Comparison of ENCODE assay signal across 9 cellular contexts in the genomic region with DNA sequence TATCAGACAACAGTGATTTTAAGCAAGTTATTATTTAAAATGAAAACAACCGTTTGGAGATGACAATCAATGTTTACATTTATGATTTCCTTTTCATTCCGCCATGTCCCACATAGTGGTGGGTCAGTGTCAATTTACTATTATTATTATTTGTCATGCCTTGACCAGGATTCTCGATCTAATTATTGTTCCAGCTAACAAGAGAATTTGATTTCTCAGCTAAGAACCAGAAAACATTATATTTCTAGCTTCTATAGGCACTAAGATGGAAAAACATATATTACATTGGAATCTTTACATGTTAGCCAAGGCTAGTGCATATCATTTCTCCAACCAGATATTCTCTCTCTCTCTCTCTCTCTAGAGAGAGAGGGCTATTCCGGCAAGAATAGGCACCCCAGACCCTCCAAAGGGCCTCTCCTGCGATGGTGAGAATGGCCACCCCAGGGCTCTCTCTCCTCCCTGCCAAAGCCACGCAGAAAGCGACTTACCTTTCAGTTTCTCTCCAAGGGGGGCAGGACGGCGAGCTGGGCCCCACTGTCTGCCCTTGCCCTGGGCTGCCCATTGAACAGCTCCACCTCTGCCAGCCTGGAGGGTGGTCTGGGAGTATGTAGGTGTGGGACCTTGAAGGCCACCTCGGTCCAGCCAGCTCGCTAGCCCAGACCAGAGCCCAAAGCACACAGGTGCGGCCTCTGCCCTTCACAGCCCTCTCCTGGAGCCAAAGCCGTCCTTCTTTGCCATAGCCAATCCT. TPM values are rescaled to one million over a fixed set of nuclear protein-coding genes. Genes with fewer than 3 reads are reported as not detected.
A peak's percentile ranks its signal among the peaks of the same experiment; 100 is the strongest.
DNase-seq lines count a peak whose midpoint lies in the region; ATAC-seq and TF ChIP-seq lines count a peak whose summit lies in the region.
"Had no signal": no experiment of that assay in that cellular context is flagged by ENCODE, and none has a peak within 500 bp of the region (broad histone marks: within the 10 kb centered on the region; RNA-seq: fewer than 3 reads in every experiment).

No MANE protein-coding gene starts in this region.

- no peaks in the 10 kb centered on the region for H3K36me3 Mint-ChIP-seq in activated T-cell treated with anti-CD3 and anti-CD28 coated beads, Interleukin-2, amount 50 U/mL, for 24 hours (ENCODE audit: low read depth)

- H3K27ac ChIP-seq in SJCRH30 (peak overlapping the region; percentile 25; the same call in 1 of the 2 replicates), transverse colon (peak overlapping the region; percentile 95 to 99 (median 98))
- H3K27ac ChIP-seq: neutrophil had no signal

- no peak for DNase-seq in activated T-cell treated with anti-CD3 and anti-CD28 coated beads, Interleukin-2, amount 50 U/mL, for 24 hours
- DNase-seq in activated T-cell treated with anti-CD3 and anti-CD28 coated beads for 4 hours (no peak), SJCRH30 (peak in 1 of 2 experiments; percentile 25), left lobe of liver (ENCODE audit: low spot score) (no peak), transverse colon (peak; percentile 40), SKM-1 (lab: John Stamatoyannopoulos, UW; ENCODE audit: unreplicated experiment) (no peak)

- in situ Hi-C loops in transverse colon (cut with MboI; ENCODE audit: low pct_ligation_motif_present in 1 of 4, low pct_unique_long_range_greater_than_20kb in 1 of 4, low sequenced_read_pairs in 3 of 4), result loop anchor here in 3 of 4 donors (10.0 to 25.0 kb wide), 5 partner anchors 295 to 1288 kb away; no protein-coding TSS in a partner anchor

- H3K4me1 ChIP-seq in SJCRH30 (no peaks in the 10 kb centered on the region), transverse colon (peaks cover 18 to 86% (median 65%) of the 10 kb centered on the region in 4 donors)

- TF ChIP-seq POLR2A in transverse colon (IDR thresholded peaks at IDR 0.05), result no peak

- H3K9me3 ChIP-seq in SJCRH30 (replicated peaks) (no peaks in the 10 kb centered on the region), transverse colon (no peaks in the 10 kb centered on the region)
- H3K9me3 ChIP-seq: neutrophil had no signal

- H3K36me3 ChIP-seq in SJCRH30 (no peaks in the 10 kb centered on the region), transverse colon (no peaks in the 10 kb centered on the region)
- H3K36me3 ChIP-seq: neutrophil had no signal

- no peak overlapping the region for H3K27ac Mint-ChIP-seq in activated T-cell treated with anti-CD3 and anti-CD28 coated beads, Interleukin-2, amount 50 U/mL, for 24 hours

- no peaks in the 10 kb centered on the region for H3K9me3 Mint-ChIP-seq in activated T-cell treated with anti-CD3 and anti-CD28 coated beads, Interleukin-2, amount 50 U/mL, for 24 hours

- no peak for TF ChIP-seq EP300 in transverse colon (IDR thresholded peaks at IDR 0.05; ENCODE audit: low read depth)

- H3K27me3 Mint-ChIP-seq in activated T-cell treated with anti-CD3 and anti-CD28 coated beads, Interleukin-2, amount 50 U/mL, for 24 hours, result peaks cover 97% of the 10 kb centered on the region

- peaks cover 38% of the 10 kb centered on the region for H3K4me1 Mint-ChIP-seq in activated T-cell treated with anti-CD3 and anti-CD28 coated beads, Interleukin-2, amount 50 U/mL, for 24 hours (ENCODE audit: low read depth)

- no peak for TF ChIP-seq CTCF in transverse colon (IDR thresholded peaks at IDR 0.05)

- H3K27me3 ChIP-seq in SJCRH30 (no peaks in the 10 kb centered on the region), transverse colon (peaks cover 50% of the 10 kb centered on the region)

- intact Hi-C loops in transverse colon (cut with DNase I; ENCODE audit: low total_unique reads), result loop anchor here (5.0 kb wide), 2 partner anchors 43 to 293 kb away; no protein-coding TSS in a partner anchor

- 6 to 15% methylated on average over 3 to 13 of the region's 13 CpGs for WGBS in transverse colon (ENCODE audit: low coverage in 1 of 2), 2 donors

- ATAC-seq in left lobe of liver (peak; percentile 15), HG03342 (IDR thresholded peaks at IDR 0.05; ENCODE audit: unreplicated experiment) (no peak), GM21786 (IDR thresholded peaks at IDR 0.05; ENCODE audit: unreplicated experiment) (no peak)

- H3K4me3 ChIP-seq in SJCRH30, result peak overlapping the region; percentile 64
- H3K4me3 ChIP-seq in transverse colon, result peak overlapping the region; percentile 71 to 81 (median 76)

- peak overlapping the region; percentile 62 for H3K4me3 Mint-ChIP-seq in activated T-cell treated with anti-CD3 and anti-CD28 coated beads, Interleukin-2, amount 50 U/mL, for 24 hours

RNA-seq across cellular contexts. Expression of gene HOXA3, which starts 2.4 kb away (rescaled TPM):
- 12.0 and 12.2 TPM in 2 replicates for total RNA-seq in SJCRH30 (2014; rRNA removed; shearing (Covaris generic))
- total RNA-seq in left lobe of liver (0.30 TPM), transverse colon (10 to 100 TPM; 14.1 to 27.3 (median 15.7) TPM)

RNA-seq across cellular contexts. Expression of gene HOXA6, which starts 2.4 kb away (rescaled TPM):
- total RNA-seq in SJCRH30 (2014; rRNA removed; shearing (Covaris generic)), result 3.8 and 4.6 TPM in 2 replicates
- total RNA-seq in left lobe of liver (not detected), transverse colon (10 to 100 TPM; 12.9 to 27.8 (median 17.3) TPM)

RNA-seq across cellular contexts. Expression of gene HOXA7, which starts 6.5 kb away (rescaled TPM):
- 38.6 and 40.4 TPM in 2 replicates for total RNA-seq in SJCRH30 (2014; rRNA removed; shearing (Covaris generic))
- not detected for total RNA-seq in left lobe of liver
- total RNA-seq in transverse colon, result 10 to 100 TPM in 3 of 4 donors, 1 to 10 TPM in 1; 7.0 to 22.9 (median 12.8) TPM

RNA-seq across cellular contexts. Expression of gene HOXA5, which starts 6.5 kb away (rescaled TPM):
- total RNA-seq in SJCRH30 (2014; rRNA removed; shearing (Covaris generic)), result 10.4 and 11.9 TPM in 2 replicates
- total RNA-seq in left lobe of liver, result 0.50 TPM
- total RNA-seq in transverse colon, result 10 to 100 TPM; 18.3 to 89.8 (median 31.6) TPM

RNA-seq across cellular contexts. Expression of gene HOXA9, which starts 15.3 kb away (rescaled TPM):
- 0.10 and 0.30 TPM in 2 replicates for total RNA-seq in SJCRH30 (2014; rRNA removed; shearing (Covaris generic))
- not detected for total RNA-seq in left lobe of liver
- total RNA-seq in transverse colon, result 100 to 1,000 TPM in 1 of 4 donors, 10 to 100 TPM in 3; 19.5 to 130 (median 50.6) TPM
